In the genomic region with DNA sequence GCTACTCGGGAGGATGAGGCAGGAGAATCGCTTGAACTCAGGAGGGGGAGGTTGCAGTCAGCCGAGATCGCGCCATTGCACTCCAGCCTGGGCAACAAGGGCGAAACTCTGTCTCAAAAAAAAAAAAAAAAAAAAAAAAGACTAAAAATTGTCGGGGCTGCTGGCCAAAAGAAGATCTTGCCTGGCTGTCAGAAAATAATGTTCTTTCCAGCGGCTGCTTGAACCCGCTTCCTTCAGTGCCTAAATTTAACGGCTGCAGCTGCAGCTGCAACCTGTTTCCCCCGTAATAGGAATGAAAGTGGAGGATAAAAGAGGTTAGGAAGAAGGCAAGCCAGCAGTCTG, we compare ENCODE assay signal across 8 cellular contexts. TPM values are rescaled to one million over a fixed set of nuclear protein-coding genes. Genes with fewer than 3 reads are reported as not detected.
DNase-seq lines count a peak whose midpoint lies in the region; ATAC-seq, FAIRE-seq and TF ChIP-seq lines count a peak whose summit lies in the region.
"Not testable (repeated sequence)": the region's sequence is repeated elsewhere in the genome, so short reads cannot be mapped to it uniquely, and the experiment has no call there.

No MANE protein-coding gene starts in this region.

- not testable (repeated sequence) for H2AK5ac ChIP-seq in H1 (ENCODE audit: low read depth, low read length)

- H4K5ac ChIP-seq in H1 (ENCODE audit: insufficient read length, low read depth, low read length) = not testable (repeated sequence)

- peak overlapping the region; percentile 20; the same call in 1 of the 2 replicates for H3K18ac ChIP-seq in H1 (ENCODE audit: extremely low read depth, low read length)

- not testable (repeated sequence) for TF ChIP-seq CTCF in AG10803 (conservative IDR thresholded peaks at IDR 0.05; ENCODE audit: low read length); HFFc6 (IDR thresholded peaks at IDR 0.05); SK-N-SH (IDR thresholded peaks at IDR 0.05); H1 (IDR thresholded peaks at IDR 0.05; ENCODE audit: control extremely low read depth in 1 of 3, insufficient read depth in 1 of 3, low read depth in 1 of 3, low read length in 3 of 3)

- H3K4me2 ChIP-seq in SK-N-SH = peak overlapping the region; percentile 88
- peak overlapping the region; percentile 69 to 84 for H3K4me2 ChIP-seq in H1 (ENCODE audit: insufficient read depth in 1 of 2, low read depth in 2 of 2, low read length in 2 of 2)

- not testable (repeated sequence) for H3K56ac ChIP-seq in H1 (replicated peaks; ENCODE audit: insufficient read length, low read depth, low read length)

- H3K36me3 ChIP-seq in SK-N-SH (replicated peaks in 1 of 2; ENCODE audit: control insufficient read depth in 1 of 2, insufficient read depth in 2 of 2, low read length in 1 of 2) = peaks cover 2 to 13% of the 10 kb centered on the region in 2 experiments
- H3K36me3 ChIP-seq in H1 (ENCODE audit: control insufficient read depth in 2 of 4, insufficient read depth in 4 of 4, low read length in 3 of 4); iPS-15b (ENCODE audit: control insufficient read depth, insufficient read depth, low read length): not testable (repeated sequence)

- not testable (repeated sequence) for H3K27me3 Mint-ChIP-seq in HFFc6 (ENCODE audit: insufficient read depth); activated naive CD8-positive, alpha-beta T cell treated with anti-CD3 and anti-CD28 coated beads, Interleukin-2, amount 10 ng/mL, durations not matched to agents 7 days and 5 days; naive thymus-derived CD8-positive, alpha-beta T cell

- H3K14ac ChIP-seq in H1 (ENCODE audit: insufficient read length) = not testable (repeated sequence)

- H3K9ac ChIP-seq in SK-N-SH (peak overlapping the region; percentile 93), H1 (replicated peaks in 1 of 4; ENCODE audit: extremely low read depth in 1 of 4, low read depth in 3 of 4, low read length in 3 of 4) (peak overlapping the region in 2 of 4 experiments; percentile 13 to 26; a peak in 3 of 7 replicates), iPS-15b (ENCODE audit: low read depth, low read length) (peak overlapping the region; percentile 49)

- not testable (repeated sequence) for H3K9me3 ChIP-seq in SK-N-SH; H1 (ENCODE audit: insufficient read depth in 2 of 2, low read depth in 1 of 2, low read length in 1 of 2); iPS-15b (ENCODE audit: control insufficient read depth, insufficient read depth, low read length)

- TF ChIP-seq POLR2A in H1 (IDR thresholded peaks at IDR 0.05; ENCODE audit: control extremely low read depth in 1 of 2, low read depth in 2 of 2, low read length in 2 of 2) = not testable (repeated sequence)

- H3K27me3 ChIP-seq in SK-N-SH (ENCODE audit: insufficient read depth); H1 (replicated peaks in 1 of 4; ENCODE audit: control insufficient read depth in 3 of 4, extremely low read depth in 1 of 4, insufficient read depth in 3 of 4, low read length in 3 of 4); iPS-15b (ENCODE audit: control insufficient read depth, insufficient read depth, low read length): not testable (repeated sequence)

- H3K4ac ChIP-seq in H1 (replicated peaks; ENCODE audit: insufficient read length, low read depth, low read length) = not testable (repeated sequence)

- H4K20me1 ChIP-seq in SK-N-SH (ENCODE audit: insufficient read depth) = peaks cover 11% of the 10 kb centered on the region
- H4K20me1 ChIP-seq in H1 (replicated peaks in 1 of 2; ENCODE audit: control insufficient read depth in 1 of 2, insufficient read depth in 2 of 2, low read length in 2 of 2) = not testable (repeated sequence)

- H2BK12ac ChIP-seq in H1 (ENCODE audit: low read depth, low read length) = not testable (repeated sequence)

- not testable (repeated sequence) for H3K9me3 Mint-ChIP-seq in HFFc6; activated naive CD8-positive, alpha-beta T cell treated with anti-CD3 and anti-CD28 coated beads, Interleukin-2, amount 10 ng/mL, durations not matched to agents 7 days and 5 days; naive thymus-derived CD8-positive, alpha-beta T cell; stimulated activated effector memory CD8-positive, alpha-beta T cell treated with anti-CD3 and anti-CD28 coated beads, Interleukin-12 subunit alpha, Interleukin-12 subunit beta, amount 100 ng/mL, for 72 hours

- H3K79me1 ChIP-seq in H1 (ENCODE audit: low read depth, low read length) = not testable (repeated sequence)

- H3K23ac ChIP-seq in H1 (ENCODE audit: insufficient read length) = not testable (repeated sequence)

- not testable (repeated sequence) for DNase-seq in AG10803 (ENCODE audit: low read depth); HFFc6; SK-N-SH; activated naive CD8-positive, alpha-beta T cell treated with anti-CD3 and anti-CD28 coated beads, Interleukin-2, amount 10 ng/mL, durations not matched to agents 7 days and 5 days; H1 (ENCODE audit: low read depth in 1 of 2, low spot score in 2 of 2); naive thymus-derived CD8-positive, alpha-beta T cell; stimulated activated effector memory CD8-positive, alpha-beta T cell treated with anti-CD3 and anti-CD28 coated beads, Interleukin-12 subunit alpha, Interleukin-12 subunit beta, amount 100 ng/mL, for 72 hours (ENCODE audit: low spot score in 2 of 2)

- POLR2A ChIA-PET in SK-N-SH (lab: Yijun Ruan, JAX) (interaction anchor here (0.6 to 1.9 kb wide), 9 partner anchors 15 to 534 kb away, joined by 3 to 21 read pairs (median 4); a partner anchor contains a TSS), H1 (lab: Charles Lee; ENCODE audit: partially characterized antibody) (interaction anchor here (0.6 to 2.8 kb wide), 26 partner anchors 8 to 230 kb away, joined by 3 to 21 read pairs (median 3); a partner anchor contains a TSS)
- POLR2A ChIA-PET in activated naive CD8-positive, alpha-beta T cell treated with anti-CD3 and anti-CD28 coated beads, Interleukin-2, amount 10 ng/mL, durations not matched to agents 7 days and 5 days (lab: Charles Lee) = interaction anchor here (0.7 to 6.6 kb wide), 31 partner anchors 9 to 524 kb away, joined by 3 to 127 read pairs (median 7); a partner anchor contains a TSS
- POLR2A ChIA-PET in naive thymus-derived CD8-positive, alpha-beta T cell (lab: Charles Lee) = interaction anchor here (0.6 to 5.7 kb wide), 19 partner anchors 8 to 361 kb away, joined by 3 to 162 read pairs (median 7); a partner anchor contains a TSS

- H2AFZ ChIP-seq in SK-N-SH (ENCODE audit: low read depth) (peak overlapping the region; percentile 99), H1 (ENCODE audit: low read length) (peak overlapping the region; percentile 60)

- H3K27ac Mint-ChIP-seq in HFFc6 = peak overlapping the region; percentile 96
- H3K27ac Mint-ChIP-seq in activated naive CD8-positive, alpha-beta T cell treated with anti-CD3 and anti-CD28 coated beads, Interleukin-2, amount 10 ng/mL, durations not matched to agents 7 days and 5 days = peak overlapping the region; percentile 89
- peak overlapping the region; percentile 94 to 99 (median 98) for H3K27ac Mint-ChIP-seq in naive thymus-derived CD8-positive, alpha-beta T cell
- H3K27ac Mint-ChIP-seq in stimulated activated effector memory CD8-positive, alpha-beta T cell treated with anti-CD3 and anti-CD28 coated beads, Interleukin-12 subunit alpha, Interleukin-12 subunit beta, amount 100 ng/mL, for 72 hours = peak overlapping the region; percentile 96

- not testable (repeated sequence) for TF ChIP-seq RAD21 in SK-N-SH (IDR thresholded peaks at IDR 0.05; ENCODE audit: low read length); H1 (IDR thresholded peaks at IDR 0.05 in 1 of 2, conservative IDR thresholded peaks at IDR 0.05 in 1 of 2; ENCODE audit: low read depth in 2 of 2, low read length in 2 of 2)

- WGBS in SK-N-SH (ENCODE audit: low lambda C conversion rate) = 9% methylated on average over 11 of the region's 11 CpGs
- 35% methylated on average over 5 of the region's 11 CpGs; no CpG with 5 or more reads in 1 of the 2 experiments for WGBS in H1 (ENCODE audit: extremely low coverage in 1 of 2, insufficient coverage in 1 of 2, insufficient read length in 1 of 2, insufficient replicate concordance in 2 of 2, low coverage in 1 of 2, low lambda C conversion rate in 2 of 2, missing lambda C conversion rate in 1 of 2), 2 experiments

- H3K4me3 ChIP-seq in AG10803 (ENCODE audit: low read length) (peak overlapping the region; percentile 99), SK-N-SH (ENCODE audit: low read depth in 2 of 2, low read length in 1 of 2) (peak overlapping the region; percentile 82 to 91), H1 (ENCODE audit: extremely low read depth in 1 of 4, insufficient read depth in 2 of 4, low read depth in 3 of 4, low read length in 4 of 4) (peak overlapping the region; percentile 62 to 98 (median 94)), iPS-15b (ENCODE audit: low read depth, low read length) (peak overlapping the region; percentile 95)

- not testable (repeated sequence) for H2BK20ac ChIP-seq in H1 (ENCODE audit: low read length)

- H2BK120ac ChIP-seq in H1 (replicated peaks; ENCODE audit: low read depth, low read length) = not testable (repeated sequence)

- H3K4me3 Mint-ChIP-seq in HFFc6 = peak overlapping the region; percentile 99
- H3K4me3 Mint-ChIP-seq in activated naive CD8-positive, alpha-beta T cell treated with anti-CD3 and anti-CD28 coated beads, Interleukin-2, amount 10 ng/mL, durations not matched to agents 7 days and 5 days = peak overlapping the region; percentile 93
- peak overlapping the region; percentile 95 to 98 (median 98) for H3K4me3 Mint-ChIP-seq in naive thymus-derived CD8-positive, alpha-beta T cell
- H3K4me3 Mint-ChIP-seq in stimulated activated effector memory CD8-positive, alpha-beta T cell treated with anti-CD3 and anti-CD28 coated beads, Interleukin-12 subunit alpha, Interleukin-12 subunit beta, amount 100 ng/mL, for 72 hours = peak overlapping the region; percentile 98

- not testable (repeated sequence) for H3K23me2 ChIP-seq in H1 (ENCODE audit: low read depth, low read length)

- not testable (repeated sequence) for H3K9me2 ChIP-seq in SK-N-SH

- ATAC-seq in activated naive CD8-positive, alpha-beta T cell treated with anti-CD3 and anti-CD28 coated beads, Interleukin-2, amount 10 ng/mL, durations not matched to agents 7 days and 5 days (ENCODE audit: low read depth); naive thymus-derived CD8-positive, alpha-beta T cell; stimulated activated effector memory CD8-positive, alpha-beta T cell treated with anti-CD3 and anti-CD28 coated beads, Interleukin-12 subunit alpha, Interleukin-12 subunit beta, amount 100 ng/mL, for 72 hours: not testable (repeated sequence)

- peaks cover 21% of the 10 kb centered on the region for H3K4me1 Mint-ChIP-seq in HFFc6 (ENCODE audit: low read depth)
- peaks cover 34% of the 10 kb centered on the region for H3K4me1 Mint-ChIP-seq in activated naive CD8-positive, alpha-beta T cell treated with anti-CD3 and anti-CD28 coated beads, Interleukin-2, amount 10 ng/mL, durations not matched to agents 7 days and 5 days
- H3K4me1 Mint-ChIP-seq in naive thymus-derived CD8-positive, alpha-beta T cell = peaks cover 10 to 61% (median 50%) of the 10 kb centered on the region in 4 donors
- peaks cover 36% of the 10 kb centered on the region for H3K4me1 Mint-ChIP-seq in stimulated activated effector memory CD8-positive, alpha-beta T cell treated with anti-CD3 and anti-CD28 coated beads, Interleukin-12 subunit alpha, Interleukin-12 subunit beta, amount 100 ng/mL, for 72 hours

- H3K27ac ChIP-seq in SK-N-SH (ENCODE audit: low read depth in 2 of 2, low read length in 1 of 2) (peak overlapping the region; percentile 72 to 87), H1 (ENCODE audit: low read depth, low read length) (0 out of 2 replicates have a peak overlapping the region, but pooled peaks have one; percentile 7)

- H3K79me2 ChIP-seq in SK-N-SH (ENCODE audit: insufficient read depth) (peaks cover 44% of the 10 kb centered on the region), H1 (ENCODE audit: control insufficient read depth in 1 of 2, insufficient read depth in 2 of 2, low read length in 2 of 2) (peaks cover 27 to 43% of the 10 kb centered on the region in 2 experiments)

- not testable (repeated sequence) for H4K8ac ChIP-seq in H1 (ENCODE audit: extremely low read depth, insufficient read depth, low read length)

- not testable (repeated sequence) for H4K91ac ChIP-seq in H1 (replicated peaks; ENCODE audit: insufficient read length, low read length)

- not testable (repeated sequence) for TF ChIP-seq EP300 in SK-N-SH (IDR thresholded peaks at IDR 0.05; ENCODE audit: borderline replicate concordance in 1 of 2, low read depth in 1 of 2, low read length in 1 of 2); H1 (IDR thresholded peaks at IDR 0.05; ENCODE audit: borderline replicate concordance in 1 of 2, low read depth in 2 of 2, low read length in 2 of 2)

- not testable (repeated sequence) for H2BK15ac ChIP-seq in H1 (ENCODE audit: low read length)

- H3F3A ChIP-seq in SK-N-SH (replicated peaks; ENCODE audit: insufficient read depth) = peaks cover 24% of the 10 kb centered on the region

- H2BK5ac ChIP-seq in H1 (ENCODE audit: low read depth, low read length) = peak overlapping the region; percentile 8; the same call in 1 of the 2 replicates

- H3K36me3 Mint-ChIP-seq in HFFc6 (ENCODE audit: low read depth) = peaks cover 18% of the 10 kb centered on the region
- not testable (repeated sequence) for H3K36me3 Mint-ChIP-seq in activated naive CD8-positive, alpha-beta T cell treated with anti-CD3 and anti-CD28 coated beads, Interleukin-2, amount 10 ng/mL, durations not matched to agents 7 days and 5 days; naive thymus-derived CD8-positive, alpha-beta T cell
- peaks cover 47% of the 10 kb centered on the region for H3K36me3 Mint-ChIP-seq in stimulated activated effector memory CD8-positive, alpha-beta T cell treated with anti-CD3 and anti-CD28 coated beads, Interleukin-12 subunit alpha, Interleukin-12 subunit beta, amount 100 ng/mL, for 72 hours

- CTCF ChIA-PET in SK-N-SH (lab: Yijun Ruan, JAX) (interaction anchor here (1.0 to 1.2 kb wide), 3 partner anchors 113 to 151 kb away, joined by 3 to 5 read pairs (median 3); a partner anchor contains a TSS), H1 (lab: Charles Lee; ENCODE audit: partially characterized antibody) (interaction anchor here (1.1 to 2.1 kb wide), 5 partner anchors 9 to 129 kb away, joined by 4 to 8 read pairs (median 4); no protein-coding TSS in a partner anchor)

- not testable (repeated sequence) for H3K4me1 ChIP-seq in SK-N-SH (ENCODE audit: control insufficient read depth in 1 of 2, insufficient read depth in 2 of 2, low read depth in 1 of 2, low read length in 1 of 2); H1 (replicated peaks in 1 of 4; ENCODE audit: control insufficient read depth in 3 of 4, insufficient read depth in 4 of 4, low read length in 3 of 4); iPS-15b (ENCODE audit: control insufficient read depth, insufficient read depth, low read length)

- FAIRE-seq in H1 (lab: Jason Lieb, UNC) = not testable (repeated sequence)

RNA-seq across cellular contexts. Expression of a gene that starts 0.5 kb away (rescaled TPM):
- total RNA-seq in HFFc6 (2021; fragmentation: NEBNext Ultra II Directional; extraction: Animal tissue kit (Norgen Biotek cat#: 25700)) = 100 to 1,000 TPM; 186 to 233 (median 222) TPM
- polyA plus RNA-seq in SK-N-SH (2012; rRNA removed) (174 and 227 TPM in 2 replicates), H1 (2011; rRNA removed) (92.9 and 180 TPM in 2 replicates)
- polyA plus RNA-seq in SK-N-SH (2012; cell fraction: cytosol; rRNA removed) = 237 and 272 TPM in 2 replicates
- 74.5 and 150 TPM in 2 replicates for polyA plus RNA-seq in SK-N-SH (2012; cell fraction: nucleus; rRNA removed)
- total RNA-seq in activated naive CD8-positive, alpha-beta T cell treated with anti-CD3 and anti-CD28 coated beads, Interleukin-2, amount 10 ng/mL, durations not matched to agents 7 days and 5 days = 100 to 1,000 TPM; 213 to 221 TPM
- total RNA-seq in H1 (2021; fragmentation: NEBNext Ultra II Directional; extraction: Animal tissue kit (Norgen Biotek cat#: 25700)) = 213 and 238 TPM in 2 replicates
- polyA plus RNA-seq in H1 (2011; cell fraction: cytosol; rRNA removed) = 183 TPM
- 59.5 TPM for polyA plus RNA-seq in H1 (2011; cell fraction: nucleus; rRNA removed)
- 210 to 233 TPM (median 218 TPM) in 4 replicates for polyA plus RNA-seq in H1 (2012, experiment 1 of 2)
- polyA plus RNA-seq in H1 (2012, experiment 2 of 2) = 151 TPM
- 292 TPM for polyA plus RNA-seq in H1 (2013, experiment 1 of 2)
- 312 TPM for polyA plus RNA-seq in H1 (2013, experiment 2 of 2)
- polyA minus RNA-seq in H1 (2011; rRNA and poly(A)+ RNA removed) = 79.4 and 149 TPM in 2 replicates
- 56.1 TPM for polyA minus RNA-seq in H1 (2011; cell fraction: cytosol; rRNA and poly(A)+ RNA removed)
- 61.1 TPM for polyA minus RNA-seq in H1 (2011; cell fraction: nucleus; rRNA and poly(A)+ RNA removed)
- total RNA-seq in naive thymus-derived CD8-positive, alpha-beta T cell = 100 to 1,000 TPM; 104 to 126 TPM
- polyA plus RNA-seq in naive thymus-derived CD8-positive, alpha-beta T cell = 100 to 1,000 TPM; 256 to 378 (median 273) TPM
